In genomic region chr14:96038920-96039632, GRCh38 we compare ENCODE assay signal across 1 cellular context.
TF ChIP-seq lines count a peak whose summit lies in the region.

Gene C14orf132, plus strand, starts transcription at chr14:96039362. Its CDS starts 139 bp downstream, at chr14:96039501.

TF ChIP-seq in H1, 55 proteins besides CTCF, POLR2A, EP300 and RAD21 (continued from another document):
- TF ChIP-seq NANOG (IDR thresholded peaks at IDR 0.05; ENCODE audit: insufficient read depth, low read depth, low read length, poor library complexity, severe bottlenecking) (no peak), SIX5 (IDR thresholded peaks at IDR 0.05; ENCODE audit: low read depth, low read length) (no peak), RFX5 (IDR thresholded peaks at IDR 0.05; ENCODE audit: borderline replicate concordance, low read depth, low read length) (no peak), RNF2 (IDR thresholded peaks at IDR 0.05; ENCODE audit: borderline replicate concordance, low read depth, low read length, missing control alignments, poor library complexity, severe bottlenecking) (no peak), BCL11A (IDR thresholded peaks at IDR 0.05; ENCODE audit: low read depth in 2 of 2, low read length in 2 of 2) (no peak), TAF7 (optimal IDR thresholded peaks at IDR 0.05; ENCODE audit: borderline replicate concordance, low read depth, low read length) (peak; percentile 83), E2F6 (IDR thresholded peaks at IDR 0.05) (no peak), POLR2AphosphoS5 (IDR thresholded peaks at IDR 0.05; ENCODE audit: low read depth, low read length) (peak; percentile 78), NRF1 (IDR thresholded peaks at IDR 0.05; ENCODE audit: low read depth, low read length) (no peak), RXRA (IDR thresholded peaks at IDR 0.05; ENCODE audit: insufficient read depth, low read depth, low read length) (no peak), SUZ12 (IDR thresholded peaks at IDR 0.05; ENCODE audit: low read length) (no peak), HDAC2 (IDR thresholded peaks at IDR 0.05; ENCODE audit: borderline replicate concordance in 1 of 2, low read depth in 2 of 2, low read length in 2 of 2) (no peak), CTBP2 (IDR thresholded peaks at IDR 0.05; ENCODE audit: borderline replicate concordance, insufficient read depth, insufficient read length, low read length) (no peak), BRCA1 (IDR thresholded peaks at IDR 0.05; ENCODE audit: low read depth, low read length) (no peak), TAF1 (IDR thresholded peaks at IDR 0.05; ENCODE audit: low read depth, low read length) (peak; percentile 92), ZNF274 (IDR thresholded peaks at IDR 0.05; ENCODE audit: borderline replicate concordance, extremely low read depth, low read length) (no peak), CBX5 (IDR thresholded peaks at IDR 0.05; ENCODE audit: low read depth, low read length) (no peak), CBX8 (IDR thresholded peaks at IDR 0.05; ENCODE audit: borderline replicate concordance, low read depth, low read length) (no peak), ASH2L (IDR thresholded peaks at IDR 0.05; ENCODE audit: low read length) (peak; percentile 65), FOSL1 (IDR thresholded peaks at IDR 0.05; ENCODE audit: insufficient read depth, low read depth, low read length) (no peak), BACH1 (IDR thresholded peaks at IDR 0.05; ENCODE audit: low read length) (no peak), CEBPB (IDR thresholded peaks at IDR 0.05; ENCODE audit: low read depth, low read length) (no peak), GTF2F1 (IDR thresholded peaks at IDR 0.05; ENCODE audit: borderline replicate concordance, low read depth, low read length) (no peak), SRF (IDR thresholded peaks at IDR 0.05; ENCODE audit: low read depth, low read length) (no peak), SIN3A (conservative IDR thresholded peaks at IDR 0.05 in 1 of 2, IDR thresholded peaks at IDR 0.05 in 1 of 2; ENCODE audit: low read depth in 1 of 2, low read length in 2 of 2) (no peak), EGR1 (IDR thresholded peaks at IDR 0.05; ENCODE audit: borderline replicate concordance, low read depth, low read length) (no peak), GABPA (IDR thresholded peaks at IDR 0.05; ENCODE audit: borderline replicate concordance, insufficient read depth, low read length) (no peak), ATF3 (IDR thresholded peaks at IDR 0.05; ENCODE audit: insufficient read depth, low read depth, low read length) (no peak), CHD7 (IDR thresholded peaks at IDR 0.05; ENCODE audit: insufficient replicate concordance, low read length) (no peak), SP2 (IDR thresholded peaks at IDR 0.05; ENCODE audit: low read length) (no peak), JUN (IDR thresholded peaks at IDR 0.05; ENCODE audit: low read depth, low read length) (no peak), CHD1 (IDR thresholded peaks at IDR 0.05; ENCODE audit: low read depth, low read length) (no peak), KDM1A (IDR thresholded peaks at IDR 0.05; ENCODE audit: borderline replicate concordance, low read length) (no peak), CHD2 (IDR thresholded peaks at IDR 0.05; ENCODE audit: low read length) (no peak), TCF12 (IDR thresholded peaks at IDR 0.05; ENCODE audit: low read depth, low read length) (no peak), JUND (IDR thresholded peaks at IDR 0.05; ENCODE audit: low read length) (no peak), RBBP5 (IDR thresholded peaks at IDR 0.05; ENCODE audit: borderline replicate concordance, low read depth, low read length) (peak; percentile 91), POU5F1 (IDR thresholded peaks at IDR 0.05; ENCODE audit: low read depth, low read length) (no peak), SAP30 (IDR thresholded peaks at IDR 0.05; ENCODE audit: insufficient read depth, insufficient replicate concordance, low read length) (no peak), KDM5A (IDR thresholded peaks at IDR 0.05; ENCODE audit: low read length) (no peak), EZH2 (IDR thresholded peaks at IDR 0.05; ENCODE audit: low read depth, low read length, severe bottlenecking) (no peak), SIRT6 (IDR thresholded peaks at IDR 0.05; ENCODE audit: low read length) (no peak), MAFK (IDR thresholded peaks at IDR 0.05; ENCODE audit: low read depth, low read length) (no peak), HDAC6 (IDR thresholded peaks at IDR 0.05; ENCODE audit: low read depth, low read length) (no peak), SP1 (IDR thresholded peaks at IDR 0.05; ENCODE audit: low read depth, low read length) (no peak), KDM4A (IDR thresholded peaks at IDR 0.05; ENCODE audit: low read depth, low read length, severe bottlenecking) (peak; percentile 92), SP4 (IDR thresholded peaks at IDR 0.05; ENCODE audit: low read length) (no peak), PHF8 (conservative IDR thresholded peaks at IDR 0.05; ENCODE audit: low read depth, low read length) (peak; percentile 74), ATF2 (IDR thresholded peaks at IDR 0.05; ENCODE audit: low read length) (no peak), TEAD4 (IDR thresholded peaks at IDR 0.05; ENCODE audit: low read depth, low read length) (no peak), USF2 (IDR thresholded peaks at IDR 0.05; ENCODE audit: low read length) (peak; percentile 70)
